ENCODE assay signal across 9 cellular contexts in the genomic region with DNA sequence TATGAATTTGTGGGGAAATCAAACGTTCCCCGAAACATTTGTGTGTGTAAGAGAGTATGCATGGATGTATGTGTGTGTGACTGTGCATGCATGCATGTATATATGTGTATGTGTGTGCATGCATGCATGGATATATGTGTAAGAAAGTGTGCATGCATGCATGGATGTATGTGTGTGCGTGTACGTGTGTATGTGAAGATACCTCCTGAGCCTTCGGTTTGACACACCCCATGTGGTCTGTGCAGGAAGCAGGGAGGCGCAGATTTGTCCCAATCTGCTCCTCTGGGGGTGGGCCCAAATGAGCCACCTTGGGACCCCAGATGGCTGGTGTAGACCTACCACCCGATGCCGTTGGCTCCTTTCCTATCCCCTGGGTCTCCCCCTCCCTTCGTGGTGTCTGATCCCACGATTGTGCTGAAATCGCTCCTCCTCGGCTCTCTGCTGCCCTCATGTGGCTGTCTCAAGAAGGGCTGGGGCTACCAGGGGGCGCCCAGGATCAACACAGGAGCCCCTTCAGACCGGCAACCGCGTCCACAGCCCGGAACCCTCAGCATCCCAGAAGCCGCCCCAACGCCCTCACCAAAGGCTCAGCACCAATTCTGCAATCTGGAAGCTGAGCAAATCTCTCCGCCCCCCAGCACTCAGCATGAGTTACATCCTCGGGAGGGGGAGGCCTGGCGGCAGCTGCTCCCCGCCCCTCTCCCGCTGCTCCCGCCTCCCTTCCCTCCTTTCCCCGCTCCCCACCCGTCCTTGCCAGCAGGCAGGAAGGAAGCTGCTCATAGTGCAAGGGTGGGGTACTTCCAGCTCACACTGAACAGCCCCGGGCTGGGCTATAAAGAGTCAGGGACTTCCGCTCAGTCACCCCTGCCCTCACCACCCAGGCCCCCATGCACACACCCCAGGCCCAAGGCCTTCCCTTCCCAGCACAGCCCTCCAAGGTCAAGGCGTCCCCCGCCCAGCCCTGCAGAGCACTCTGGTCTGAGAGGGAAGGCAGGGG. TPM values are rescaled to one million over a fixed set of nuclear protein-coding genes. Genes with fewer than 3 reads are reported as not detected.
DNase-seq lines count a peak whose midpoint lies in the region; TF ChIP-seq lines count a peak whose summit lies in the region.
"Had no signal": no experiment of that assay in that cellular context is flagged by ENCODE, and none has a peak within 500 bp of the region (broad histone marks: within the 10 kb centered on the region; RNA-seq: fewer than 3 reads in every experiment).

No MANE protein-coding gene starts in this region.

- no peak overlapping the region for H3K27ac ChIP-seq in SJCRH30
- H3K27ac ChIP-seq in prostate gland, result no peak overlapping the region

- DNase-seq in Caco-2, result peak in 1 of 2 experiments; percentile 39
- DNase-seq in Kasumi-1 (lab: John Stamatoyannopoulos, UW), result peak; percentile 91 to 93
- DNase-seq in SJCRH30, result peak; percentile 75 to 91
- peak; percentile 87 for DNase-seq in cardiac septum (ENCODE audit: low spot score)
- no peak for DNase-seq in prostate gland (ENCODE audit: low spot score)
- no peak for DNase-seq in HPDE6-E6E7 (ENCODE audit: extremely low spot score)
- no peak for DNase-seq in mesenteric fat pad (ENCODE audit: low spot score)

- POLR2A ChIA-PET in Caco-2 (lab: Charles Lee), result no interaction called here

- no TSS peak for BruUV-seq in Caco-2 (replicated peaks; lab: Mats Ljungman, UMichigan)

- no peak overlapping the region for H3K27ac Mint-ChIP-seq in Caco-2 (ENCODE audit: unreplicated experiment)
- H3K27ac Mint-ChIP-seq in activated naive CD8-positive, alpha-beta T cell, result no peak overlapping the region

- peaks cover 19% of the 10 kb centered on the region for H3K9me3 Mint-ChIP-seq in Caco-2 (ENCODE audit: unreplicated experiment)
- H3K9me3 Mint-ChIP-seq in activated naive CD8-positive, alpha-beta T cell (ENCODE audit: low read depth), result peaks cover 15% of the 10 kb centered on the region

- peak; percentile 52 to 56 for TF ChIP-seq CTCF in Caco-2 (IDR thresholded peaks at IDR 0.05; ENCODE audit: insufficient read depth in 1 of 2, low read depth in 1 of 2, low read length in 1 of 2, severe bottlenecking in 1 of 2, unreplicated experiment in 1 of 2)
- TF ChIP-seq CTCF in prostate gland (IDR thresholded peaks at IDR 0.05), result peak; percentile 75 to 79 (median 78)

- H3K9me3 ChIP-seq in Caco-2, result peaks cover 14% of the 10 kb centered on the region
- no peaks in the 10 kb centered on the region for H3K9me3 ChIP-seq in SJCRH30 (replicated peaks)
- no peaks in the 10 kb centered on the region for H3K9me3 ChIP-seq in prostate gland

- TF ChIP-seq POLR2A in prostate gland (IDR thresholded peaks at IDR 0.05), result no peak

- no peaks in the 10 kb centered on the region for H3K36me3 Mint-ChIP-seq in Caco-2 (ENCODE audit: insufficient read depth, unreplicated experiment)
- H3K36me3 Mint-ChIP-seq in activated naive CD8-positive, alpha-beta T cell, result peaks cover 10% of the 10 kb centered on the region
- H3K36me3 Mint-ChIP-seq: IgD-negative memory B cell had no signal

- intact Hi-C loops in Caco-2 (cut with micrococcal nuclease; ENCODE audit: unreplicated experiment) (loop anchor here (5.0 kb wide), 1 partner anchor 211 kb away; no protein-coding TSS in a partner anchor), cardiac septum (cut with DNase I) (loop anchor here (1.0 to 2.0 kb wide), 2 partner anchors 90 to 210 kb away; no protein-coding TSS in a partner anchor), prostate gland (cut with DNase I) (no loop called here)

- H3K4me1 Mint-ChIP-seq in Caco-2 (ENCODE audit: low read depth, unreplicated experiment), result no peaks in the 10 kb centered on the region
- H3K4me1 Mint-ChIP-seq in activated naive CD8-positive, alpha-beta T cell (ENCODE audit: low read depth), result peaks cover 30% of the 10 kb centered on the region

- no peak overlapping the region for H3K4me3 Mint-ChIP-seq in Caco-2 (ENCODE audit: unreplicated experiment)
- H3K4me3 Mint-ChIP-seq in activated naive CD8-positive, alpha-beta T cell, result peak overlapping the region; percentile 49

- CTCF ChIA-PET in Caco-2 (lab: Charles Lee), result interaction anchor here (0.6 to 0.7 kb wide), 2 partner anchors 23 to 164 kb away, joined by 4 to 8 read pairs; no protein-coding TSS in a partner anchor

- H3K4me3 ChIP-seq in Caco-2 (ENCODE audit: low read depth, low read length) (no peak overlapping the region), SJCRH30 (peak overlapping the region; percentile 35), prostate gland (no peak overlapping the region)

- H3K27me3 ChIP-seq in Caco-2 (replicated peaks; ENCODE audit: control insufficient read depth, insufficient read depth, low read length), result no peaks in the 10 kb centered on the region; the same call in 1 of the 2 replicates
- no peaks in the 10 kb centered on the region; the same call in 1 of the 2 replicates for H3K27me3 ChIP-seq in SJCRH30
- no peaks in the 10 kb centered on the region for H3K27me3 ChIP-seq in prostate gland (replicated peaks; ENCODE audit: insufficient read depth)

- H3K27me3 Mint-ChIP-seq in Caco-2 (ENCODE audit: insufficient read depth, unreplicated experiment), result no peaks in the 10 kb centered on the region
- peaks cover 1% of the 10 kb centered on the region for H3K27me3 Mint-ChIP-seq in activated naive CD8-positive, alpha-beta T cell

- no peaks in the 10 kb centered on the region for H3K36me3 ChIP-seq in Caco-2 (ENCODE audit: control insufficient read depth, insufficient read depth, low read length)
- no peaks in the 10 kb centered on the region for H3K36me3 ChIP-seq in SJCRH30
- no peaks in the 10 kb centered on the region for H3K36me3 ChIP-seq in prostate gland

- H3K4me1 ChIP-seq in Caco-2, result no peaks in the 10 kb centered on the region
- H3K4me1 ChIP-seq in SJCRH30, result no peaks in the 10 kb centered on the region
- no peaks in the 10 kb centered on the region for H3K4me1 ChIP-seq in prostate gland (replicated peaks)

- 19% methylated on average over 31 of the region's 31 CpGs for WGBS in prostate gland

RNA-seq across cellular contexts. Expression of a gene that starts 2.3 kb away (rescaled TPM):
- 1.1 TPM in 1 of 2 replicates, not detected in the other for total RNA-seq in Caco-2 (2022)
- 0.05 and 0.20 TPM in 2 replicates for total RNA-seq in SJCRH30 (2014; rRNA removed; shearing (Covaris generic))
- total RNA-seq in cardiac septum, result 26.5 TPM
- 10 to 100 TPM in 1 of 2 donors, 1 to 10 TPM in 1; 6.1 to 10.4 TPM for total RNA-seq in prostate gland
- total RNA-seq in mesenteric fat pad, result 57.1 TPM

RNA-seq across cellular contexts. Expression of a gene that starts 10.4 kb away (rescaled TPM):
- total RNA-seq in Caco-2 (2022) (0.60 and 0.66 TPM in 2 replicates), cardiac septum (61.9 TPM), prostate gland (100 to 1,000 TPM in 1 of 2 donors, 10 to 100 TPM in 1; 10.1 to 184 TPM), mesenteric fat pad (0.32 TPM)
- total RNA-seq in SJCRH30 (2014; rRNA removed; shearing (Covaris generic)), result 15.9 and 19.3 TPM in 2 replicates

RNA-seq across cellular contexts. Expression of a gene that starts 35.8 kb away (rescaled TPM):
- total RNA-seq in Caco-2 (2022), result 4.3 and 4.8 TPM in 2 replicates
- 0.08 TPM in 1 of 2 replicates, not detected in the other for total RNA-seq in SJCRH30 (2014; rRNA removed; shearing (Covaris generic))
- total RNA-seq in cardiac septum, result 0.13 TPM
- total RNA-seq in prostate gland, result 1 to 10 TPM in 1 of 2 donors, under 1 TPM in 1; 0.18 to 7.1 TPM
- total RNA-seq in mesenteric fat pad, result not detected

RNA-seq across cellular contexts. Expression of a gene that starts 39.7 kb away (rescaled TPM):
- total RNA-seq in Caco-2 (2022) (30.1 and 30.8 TPM in 2 replicates), cardiac septum (28.5 TPM), prostate gland (10 to 100 TPM; 26.4 to 50.6 TPM), mesenteric fat pad (27.6 TPM)
- 20.8 and 22.3 TPM in 2 replicates for total RNA-seq in SJCRH30 (2014; rRNA removed; shearing (Covaris generic))

RNA-seq across cellular contexts. Expression of a gene that starts 59.8 kb away (rescaled TPM):
- total RNA-seq in Caco-2 (2022), result 0.70 and 1.1 TPM in 2 replicates
- 1.3 and 1.5 TPM in 2 replicates for total RNA-seq in SJCRH30 (2014; rRNA removed; shearing (Covaris generic))
- total RNA-seq in cardiac septum, result 5.2 TPM
- total RNA-seq in prostate gland, result 10 to 100 TPM in 1 of 2 donors, 1 to 10 TPM in 1; 1.7 to 11.0 TPM
- total RNA-seq in mesenteric fat pad, result 0.87 TPM

Comparison
In these comparisons a context has a peak if more than half of its experiments do, and no peak if none do; other contexts are left out.
1. DNase-seq: peak in Kasumi-1 (2 of 2), SJCRH30 (2 of 2) and cardiac septum (single experiment); none in prostate gland (single experiment), HPDE6-E6E7 (single experiment) and mesenteric fat pad (single experiment).